ENCODE assay signal across 8 cellular contexts in the genomic region with DNA sequence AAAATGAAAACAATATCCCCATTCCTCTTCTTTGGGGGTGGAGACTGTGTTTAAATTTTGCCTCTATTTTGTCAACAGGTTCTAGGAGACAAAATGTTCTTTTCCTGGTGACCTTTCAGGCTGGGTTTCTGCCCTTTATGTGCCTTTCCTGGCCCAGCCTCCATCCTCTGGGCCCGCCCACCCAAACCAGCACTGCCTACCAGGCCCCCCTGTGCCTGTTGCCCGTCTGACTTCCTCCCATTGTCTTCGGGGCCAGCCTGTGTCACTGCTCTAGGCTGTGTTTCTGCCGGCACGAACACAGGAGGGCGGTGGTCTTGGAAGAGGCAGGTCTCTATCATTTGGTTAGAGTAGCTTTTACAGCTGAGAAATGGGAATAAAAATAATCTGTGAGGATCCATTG. TPM values are rescaled to one million over a fixed set of nuclear protein-coding genes. Genes with fewer than 3 reads are reported as not detected.
DNase-seq lines count a peak whose midpoint lies in the region; ATAC-seq and TF ChIP-seq lines count a peak whose summit lies in the region.

No MANE protein-coding gene starts in this region.

- H3K36me3 Mint-ChIP-seq in activated naive CD4-positive, alpha-beta T cell treated with anti-CD3 and anti-CD28 coated beads, Interleukin-2, amount 10 ng/mL, durations not matched to agents 7 days and 5 days: peaks cover 54% of the 10 kb centered on the region

- H3K27ac Mint-ChIP-seq in activated naive CD4-positive, alpha-beta T cell treated with anti-CD3 and anti-CD28 coated beads, Interleukin-2, amount 10 ng/mL, durations not matched to agents 7 days and 5 days: peak overlapping the region; percentile 94

- H3K4me1 Mint-ChIP-seq in activated naive CD4-positive, alpha-beta T cell treated with anti-CD3 and anti-CD28 coated beads, Interleukin-2, amount 10 ng/mL, durations not matched to agents 7 days and 5 days: peaks cover 99% of the 10 kb centered on the region

- ATAC-seq in GM18907 (IDR thresholded peaks at IDR 0.05; ENCODE audit: unreplicated experiment): no peak
- no peak for ATAC-seq in HG03521 (IDR thresholded peaks at IDR 0.05; ENCODE audit: unreplicated experiment)

- peak in 1 of 3 donors; percentile 9 for TF ChIP-seq POLR2A in spleen (IDR thresholded peaks at IDR 0.05)

- peak overlapping the region; percentile 11; the same call in 1 of the 2 replicates for H3K4me3 ChIP-seq in iPS-20b (ENCODE audit: low read length)
- H3K4me3 ChIP-seq in spleen: peak overlapping the region in 5 of 8 donors; percentile 24 to 87 (median 28)

- H3K27ac ChIP-seq in iPS-20b (ENCODE audit: low read length) (no peak overlapping the region), spleen (peak overlapping the region; percentile 65 to 99 (median 88))

- H3K4me1 ChIP-seq in iPS-20b (ENCODE audit: insufficient read depth, low read length): peaks cover 50% of the 10 kb centered on the region
- peaks cover 92 to 100% (median 100%) of the 10 kb centered on the region in 6 donors for H3K4me1 ChIP-seq in spleen

- CTCF ChIA-PET in activated naive CD4-positive, alpha-beta T cell treated with anti-CD3 and anti-CD28 coated beads, Interleukin-2, amount 10 ng/mL, durations not matched to agents 7 days and 5 days (lab: Charles Lee): interaction anchor here (0.8 to 39.3 kb wide), 4 partner anchors 10 to 38 kb away, joined by 4 to 986 read pairs (median 8); no protein-coding TSS in a partner anchor

- H3K9me3 ChIP-seq in iPS-20b (ENCODE audit: insufficient read depth, low read depth, low read length): no peaks in the 10 kb centered on the region
- no peaks in the 10 kb centered on the region for H3K9me3 ChIP-seq in spleen

- H3K9ac ChIP-seq in iPS-20b (ENCODE audit: low read depth, low read length): no peak overlapping the region; the same call in 1 of the 2 replicates

- intact Hi-C loops in spleen (cut with DNase I; ENCODE audit: low total_unique reads): no loop called here

- peak overlapping the region; percentile 67 for H3K4me3 Mint-ChIP-seq in activated naive CD4-positive, alpha-beta T cell treated with anti-CD3 and anti-CD28 coated beads, Interleukin-2, amount 10 ng/mL, durations not matched to agents 7 days and 5 days

- DNase-seq in NCI-H82 treated with DMSO at 0.1 percent for 48 hours (lab: John Stamatoyannopoulos, UW; ENCODE audit: unreplicated experiment): peak; percentile 36
- peak; percentile 70 for DNase-seq in activated naive CD4-positive, alpha-beta T cell treated with anti-CD3 and anti-CD28 coated beads, Interleukin-2, amount 10 ng/mL, durations not matched to agents 7 days and 5 days
- peak; percentile 94 for DNase-seq in spleen
- no peak for DNase-seq in NK-92 treated with Interleukin-12 subunit alpha and Interleukin-12 subunit beta, amount 100 ng/mL, for 24 hours (lab: John Stamatoyannopoulos, UW)
- DNase-seq in G401 (ENCODE audit: low spot score): no peak

- H3K36me3 ChIP-seq in iPS-20b (ENCODE audit: insufficient read depth, low read depth, low read length) (peaks cover 13% of the 10 kb centered on the region; the same call in 1 of the 2 replicates), spleen (peaks cover 0 to 56% (median 2%) of the 10 kb centered on the region in 6 donors)

- TF ChIP-seq CTCF in spleen (IDR thresholded peaks at IDR 0.05 in 8 of 11, conservative IDR thresholded peaks at IDR 0.05 in 3 of 11): peak in 2 of 11 experiments; percentile 12 to 30

- no peaks in the 10 kb centered on the region for H3K9me3 Mint-ChIP-seq in activated naive CD4-positive, alpha-beta T cell treated with anti-CD3 and anti-CD28 coated beads, Interleukin-2, amount 10 ng/mL, durations not matched to agents 7 days and 5 days

- peaks cover 29% of the 10 kb centered on the region for H3K27me3 ChIP-seq in iPS-20b (ENCODE audit: insufficient read depth, low read length)
- no peaks in the 10 kb centered on the region for H3K27me3 ChIP-seq in spleen (replicated peaks in 1 of 7)

- no peaks in the 10 kb centered on the region for H3K27me3 Mint-ChIP-seq in activated naive CD4-positive, alpha-beta T cell treated with anti-CD3 and anti-CD28 coated beads, Interleukin-2, amount 10 ng/mL, durations not matched to agents 7 days and 5 days

- in situ Hi-C loops in G401 (cut with HindIII; ENCODE audit: low sequenced_read_pairs): no loop called here

- WGBS in spleen, 5 donors: 11 to 26% (median 15%) methylated on average over 6 of the region's 6 CpGs

RNA-seq across cellular contexts. Expression of gene TSPAN14, which starts 13.9 kb away (rescaled TPM):
- 100 to 1,000 TPM in 6 of 7 donors, 10 to 100 TPM in 1; 81.3 to 172 (median 129) TPM for total RNA-seq in spleen
- 10 to 100 TPM; 13.3 to 32.5 (median 24.6) TPM for polyA plus RNA-seq in spleen
- total RNA-seq in G401 (2014; rRNA removed; shearing (Covaris generic)): 8.5 and 24.5 TPM in 2 replicates

RNA-seq across cellular contexts. Expression of gene PRXL2A, which starts 59.7 kb away (rescaled TPM):
- total RNA-seq in spleen: 10 to 100 TPM; 12.7 to 20.7 (median 16.9) TPM
- polyA plus RNA-seq in spleen: 10 to 100 TPM; 12.4 to 19.0 (median 14.3) TPM
- 61.2 and 65.0 TPM in 2 replicates for total RNA-seq in G401 (2014; rRNA removed; shearing (Covaris generic))

Comparison
In these comparisons a context has a peak if more than half of its experiments do, and no peak if none do; other contexts are left out.
1. DNase-seq: peak in NCI-H82 treated with DMSO at 0.1 percent for 48 hours (single experiment), activated naive CD4-positive, alpha-beta T cell treated with anti-CD3 and anti-CD28 coated beads, Interleukin-2, amount 10 ng/mL, durations not matched to agents 7 days and 5 days (single experiment) and spleen (single experiment); none in NK-92 treated with Interleukin-12 subunit alpha and Interleukin-12 subunit beta, amount 100 ng/mL, for 24 hours (single experiment) and G401 (single experiment).